Comparison of ENCODE assay signal across 33 cellular contexts in the genomic region with DNA sequence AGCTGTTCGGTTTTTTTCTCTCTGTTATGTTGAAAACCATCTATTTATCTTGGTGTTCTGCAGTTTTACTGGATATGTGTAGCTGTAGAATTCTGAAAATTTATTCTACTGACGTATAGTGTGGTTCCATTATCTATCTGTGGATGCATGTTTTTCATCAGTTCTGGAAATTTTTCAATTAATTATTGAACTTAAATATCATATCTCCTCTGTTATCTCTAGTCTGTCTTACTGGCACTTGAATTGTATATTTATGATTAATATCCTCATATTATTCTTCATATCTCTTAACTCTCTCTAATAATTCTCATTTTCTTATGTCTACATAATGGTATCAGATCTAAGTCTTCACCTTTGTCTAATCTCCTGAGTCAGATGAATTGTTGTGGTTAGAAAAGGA.
A peak's percentile ranks its signal among the peaks of the same experiment; 100 is the strongest.
DNase-seq lines count a peak whose midpoint lies in the region; ATAC-seq, FAIRE-seq and TF ChIP-seq lines count a peak whose summit lies in the region.
"Had no signal": no experiment of that assay in that cellular context is flagged by ENCODE, and none has a peak within 500 bp of the region (broad histone marks: within the 10 kb centered on the region; RNA-seq: fewer than 3 reads in every experiment).

No MANE protein-coding gene starts in this region.

- H3K9me3 Mint-ChIP-seq in stimulated activated naive B cell treated with anti-CD40 and anti-IgM and Interleukin-4, amounts not matched to agents 10 μg/mL and 1 μg/mL and 100 μg/mL, for 72 hours, result no peaks in the 10 kb centered on the region
- H3K9me3 Mint-ChIP-seq: CD8-positive, alpha-beta T cell had no signal

- TF ChIP-seq RAD21 in SK-N-SH (IDR thresholded peaks at IDR 0.05; ENCODE audit: low read length), result no peak

- no peaks in the 10 kb centered on the region for H3K4me1 Mint-ChIP-seq in stimulated activated naive B cell treated with anti-CD40 and anti-IgM and Interleukin-4, amounts not matched to agents 10 μg/mL and 1 μg/mL and 100 μg/mL, for 72 hours
- H3K4me1 Mint-ChIP-seq: B cell; CD14-positive monocyte; CD4-positive, alpha-beta memory T cell; CD4-positive, CD25-positive, alpha-beta regulatory T cell; CD8-positive, alpha-beta memory T cell had no signal

- DNase-seq in SK-N-SH (no peak), Kasumi-1 (lab: John Stamatoyannopoulos, UW) (peak; percentile 2 to 6), small intestine (no peak)
- DNase-seq in stimulated activated naive B cell treated with anti-CD40 and anti-IgM and Interleukin-4, amounts not matched to agents 10 μg/mL and 1 μg/mL and 100 μg/mL, for 72 hours, result no peak
- DNase-seq: 8988T; ACHN; AML-193; BE2C; C1 segment of cervical spinal cord; Caco-2; Calu3; CD4-positive, alpha-beta memory T cell; CD4-positive, alpha-beta T cell; CD4-positive, CD25-positive, alpha-beta regulatory T cell; CD8-positive, alpha-beta memory T cell; CD8-positive, alpha-beta T cell; COR-L47; DMS 273 treated with DMSO at 0.1 percent for 48 hours; DMS153; DMS53; DMS79; DMS79 treated with DMSO at 0.1 percent for 48 hours; DND-41; EL had no signal

- H3K36me3 ChIP-seq in SK-N-SH (replicated peaks in 1 of 2; ENCODE audit: control insufficient read depth in 1 of 2, insufficient read depth in 2 of 2, low read length in 1 of 2), result no peaks in the 10 kb centered on the region
- no peaks in the 10 kb centered on the region for H3K36me3 ChIP-seq in small intestine (ENCODE audit: control insufficient read depth in 2 of 2, insufficient read depth in 2 of 2, low read length in 2 of 2)
- H3K36me3 ChIP-seq: BE2C; BLaER1; BLaER1 treated with 17β-estradiol and CSF1 and Interleukin-3, amounts not matched to agents 10 nM and 100 nM had no signal

- no peak for TF ChIP-seq CTCF in SK-N-SH (IDR thresholded peaks at IDR 0.05)

- H3K27ac ChIP-seq in SK-N-SH (ENCODE audit: low read depth in 2 of 2, low read length in 1 of 2) (no peak overlapping the region), small intestine (ENCODE audit: low read depth in 1 of 2, low read length in 1 of 2) (no peak overlapping the region)
- H3K27ac ChIP-seq: 22Rv1; A549; BLaER1; BLaER1 treated with 17β-estradiol and CSF1 and Interleukin-3, amounts not matched to agents 10 nM and 100 nM; C4-2B had no signal

- no peaks in the 10 kb centered on the region for H3K9me3 ChIP-seq in SK-N-SH
- H3K9me3 ChIP-seq in small intestine (ENCODE audit: control insufficient read depth, low read depth), result no peaks in the 10 kb centered on the region
- H3K9me3 ChIP-seq: A549; BE2C; BLaER1; BLaER1 treated with 17β-estradiol and CSF1 and Interleukin-3, amounts not matched to agents 10 nM and 100 nM; Caco-2 had no signal

- no peak overlapping the region for H3K4me2 ChIP-seq in SK-N-SH
- H3K4me2 ChIP-seq: A549; BLaER1; BLaER1 treated with 17β-estradiol and CSF1 and Interleukin-3, amounts not matched to agents 10 nM and 100 nM had no signal

- no peak overlapping the region for H3K4me3 Mint-ChIP-seq in stimulated activated naive B cell treated with anti-CD40 and anti-IgM and Interleukin-4, amounts not matched to agents 10 μg/mL and 1 μg/mL and 100 μg/mL, for 72 hours
- H3K4me3 Mint-ChIP-seq: B cell; CD14-positive monocyte; CD4-positive, alpha-beta memory T cell; CD4-positive, alpha-beta T cell; CD4-positive, CD25-positive, alpha-beta regulatory T cell; CD8-positive, alpha-beta memory T cell; CD8-positive, alpha-beta T cell had no signal

- peaks cover 0 to 2% of the 10 kb centered on the region in 2 experiments; a peak in 1 of 4 replicates for H3K4me1 ChIP-seq in SK-N-SH (ENCODE audit: control insufficient read depth in 1 of 2, insufficient read depth in 2 of 2, low read depth in 1 of 2, low read length in 1 of 2)
- no peaks in the 10 kb centered on the region for H3K4me1 ChIP-seq in small intestine (ENCODE audit: control insufficient read depth in 2 of 2, insufficient read depth in 1 of 2, low read depth in 1 of 2, low read length in 1 of 2)
- H3K4me1 ChIP-seq: A549; BE2C; BLaER1; BLaER1 treated with 17β-estradiol and CSF1 and Interleukin-3, amounts not matched to agents 10 nM and 100 nM; Caco-2 had no signal

- no peaks in the 10 kb centered on the region for H3K79me2 ChIP-seq in SK-N-SH (ENCODE audit: insufficient read depth)

- peak; percentile 5 for FAIRE-seq in small intestine (lab: Jason Lieb, UNC)
- FAIRE-seq: A549 had no signal

- no peaks in the 10 kb centered on the region for H3K27me3 ChIP-seq in SK-N-SH (ENCODE audit: insufficient read depth)
- H3K27me3 ChIP-seq in small intestine (ENCODE audit: control insufficient read depth in 2 of 2, insufficient read depth in 2 of 2, low read length in 2 of 2), result no peaks in the 10 kb centered on the region
- H3K27me3 ChIP-seq: BE2C; BLaER1; BLaER1 treated with 17β-estradiol and CSF1 and Interleukin-3, amounts not matched to agents 10 nM and 100 nM had no signal

- ATAC-seq in SK-N-SH treated with all-trans-retinoic acid at 6 μM for 48 hours (no peak), HG02938 (IDR thresholded peaks at IDR 0.05; ENCODE audit: unreplicated experiment) (no peak)
- ATAC-seq in stimulated activated naive B cell treated with anti-CD40 and anti-IgM and Interleukin-4, amounts not matched to agents 10 μg/mL and 1 μg/mL and 100 μg/mL, for 72 hours (replicated peaks), result no peak
- ATAC-seq: A549; CD8-positive, alpha-beta T cell had no signal

- H3K4me3 ChIP-seq in SK-N-SH (ENCODE audit: low read depth in 2 of 2, low read length in 1 of 2) (no peak overlapping the region), small intestine (ENCODE audit: low read depth in 1 of 2, low read length in 2 of 2) (no peak overlapping the region)
- H3K4me3 ChIP-seq: A549; BLaER1; BLaER1 treated with 17β-estradiol and CSF1 and Interleukin-3, amounts not matched to agents 10 nM and 100 nM had no signal

- TF ChIP-seq EP300 in SK-N-SH (IDR thresholded peaks at IDR 0.05; ENCODE audit: borderline replicate concordance in 1 of 2, low read depth in 1 of 2, low read length in 1 of 2), result no peak

- WGBS in SK-N-SH (ENCODE audit: low lambda C conversion rate), result 32% methylated on average over 2 of the region's 2 CpGs
- WGBS in small intestine, 3 donors, result 60 to 79% (median 76%) methylated on average over 2 of the region's 2 CpGs

- no peaks in the 10 kb centered on the region for H4K20me1 ChIP-seq in SK-N-SH (ENCODE audit: insufficient read depth)
- H4K20me1 ChIP-seq: BLaER1; BLaER1 treated with 17β-estradiol and CSF1 and Interleukin-3, amounts not matched to agents 10 nM and 100 nM had no signal

- no peak overlapping the region for H3K9ac ChIP-seq in SK-N-SH
- H3K9ac ChIP-seq: BLaER1; BLaER1 treated with 17β-estradiol and CSF1 and Interleukin-3, amounts not matched to agents 10 nM and 100 nM had no signal

- H3K9me2 ChIP-seq in SK-N-SH, result 0 out of 2 replicates have a peak, but pooled peaks cover 4% of the 10 kb centered on the region

- CTCF ChIA-PET in SK-N-SH (lab: Yijun Ruan, JAX), result interaction anchor here (1.0 kb wide), 1 partner anchor 121 kb away, joined by 3 read pairs; no protein-coding TSS in a partner anchor

- H3K27ac Mint-ChIP-seq in stimulated activated naive B cell treated with anti-CD40 and anti-IgM and Interleukin-4, amounts not matched to agents 10 μg/mL and 1 μg/mL and 100 μg/mL, for 72 hours, result no peak overlapping the region
- H3K27ac Mint-ChIP-seq: B cell; CD14-positive monocyte; CD4-positive, alpha-beta memory T cell; CD4-positive, alpha-beta T cell; CD4-positive, CD25-positive, alpha-beta regulatory T cell; CD8-positive, alpha-beta memory T cell; CD8-positive, alpha-beta T cell had no signal

- no peaks in the 10 kb centered on the region for H3K36me3 Mint-ChIP-seq in stimulated activated naive B cell treated with anti-CD40 and anti-IgM and Interleukin-4, amounts not matched to agents 10 μg/mL and 1 μg/mL and 100 μg/mL, for 72 hours
- H3K36me3 Mint-ChIP-seq: CD14-positive monocyte; CD4-positive, alpha-beta memory T cell; CD4-positive, CD25-positive, alpha-beta regulatory T cell; CD8-positive, alpha-beta T cell had no signal

- no peak overlapping the region for H2AFZ ChIP-seq in SK-N-SH (ENCODE audit: low read depth)

- POLR2A ChIA-PET in SK-N-SH (lab: Yijun Ruan, JAX), result no interaction called here

- peaks cover 0 to 3% of the 10 kb centered on the region in 2 donors for H3K27me3 Mint-ChIP-seq in stimulated activated naive B cell treated with anti-CD40 and anti-IgM and Interleukin-4, amounts not matched to agents 10 μg/mL and 1 μg/mL and 100 μg/mL, for 72 hours

- no peaks in the 10 kb centered on the region for H3F3A ChIP-seq in SK-N-SH (replicated peaks; ENCODE audit: insufficient read depth)

TF ChIP-seq in SK-N-SH treated with all-trans-retinoic acid at 6 μM for 48 hours, 23 proteins besides CTCF, POLR2A, EP300 and RAD21 (continues in another document):
- no peak for TF ChIP-seq SNAI2 (CRISPR knock-in tag; IDR thresholded peaks at IDR 0.05)
- TF ChIP-seq TCF4 (CRISPR knock-in tag; IDR thresholded peaks at IDR 0.05; ENCODE audit: borderline replicate concordance), result peak; percentile 72

TF ChIP-seq in SK-N-SH, 30 proteins besides CTCF, POLR2A, EP300 and RAD21 (continues in another document):
- TF ChIP-seq ELF1 (IDR thresholded peaks at IDR 0.05) (no peak), NRF1 (IDR thresholded peaks at IDR 0.05; ENCODE audit: low read depth, low read length) (no peak), FOXJ3 (CRISPR knock-in tag; IDR thresholded peaks at IDR 0.05) (no peak), MXI1 (IDR thresholded peaks at IDR 0.05; ENCODE audit: low read depth, low read length) (no peak), GATA2 (CRISPR knock-in tag; IDR thresholded peaks at IDR 0.05) (no peak), EZH2phosphoT487 (IDR thresholded peaks at IDR 0.05; ENCODE audit: borderline replicate concordance, low read depth) (no peak), RFX5 (IDR thresholded peaks at IDR 0.05; ENCODE audit: low read length) (no peak)
- TF ChIP-seq, protein P1, sequence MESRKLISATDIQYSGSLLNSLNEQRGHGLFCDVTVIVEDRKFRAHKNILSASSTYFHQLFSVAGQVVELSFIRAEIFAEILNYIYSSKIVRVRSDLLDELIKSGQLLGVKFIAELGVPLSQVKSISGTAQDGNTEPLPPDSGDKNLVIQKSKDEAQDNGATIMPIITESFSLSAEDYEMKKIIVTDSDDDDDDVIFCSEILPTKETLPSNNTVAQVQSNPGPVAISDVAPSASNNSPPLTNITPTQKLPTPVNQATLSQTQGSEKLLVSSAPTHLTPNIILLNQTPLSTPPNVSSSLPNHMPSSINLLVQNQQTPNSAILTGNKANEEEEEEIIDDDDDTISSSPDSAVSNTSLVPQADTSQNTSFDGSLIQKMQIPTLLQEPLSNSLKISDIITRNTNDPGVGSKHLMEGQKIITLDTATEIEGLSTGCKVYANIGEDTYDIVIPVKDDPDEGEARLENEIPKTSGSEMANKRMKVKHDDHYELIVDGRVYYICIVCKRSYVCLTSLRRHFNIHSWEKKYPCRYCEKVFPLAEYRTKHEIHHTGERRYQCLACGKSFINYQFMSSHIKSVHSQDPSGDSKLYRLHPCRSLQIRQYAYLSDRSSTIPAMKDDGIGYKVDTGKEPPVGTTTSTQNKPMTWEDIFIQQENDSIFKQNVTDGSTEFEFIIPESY (IDR thresholded peaks at IDR 0.05; ENCODE audit: borderline replicate concordance, low read depth), result no peak

Comparison
In these comparisons a context has a peak if more than half of its experiments do, and no peak if none do; other contexts are left out.
1. DNase-seq: peak in Kasumi-1 (2 of 2); none in SK-N-SH (single experiment), small intestine (single experiment) and stimulated activated naive B cell treated with anti-CD40 and anti-IgM and Interleukin-4, amounts not matched to agents 10 μg/mL and 1 μg/mL and 100 μg/mL, for 72 hours (single experiment).